In genomic region chr6:130932956-130933355, GRCh38 we compare ENCODE assay signal across 1 cellular context.
TF ChIP-seq lines count a peak whose summit lies in the region.

No MANE protein-coding gene starts in this region.

TF ChIP-seq in HepG2, 621 proteins besides CTCF, POLR2A, EP300 and RAD21 (continued from another document):
- 0 out of 2 replicates have a peak, but pooled peaks have one; percentile 1 for TF ChIP-seq ZFP36L1 (CRISPR knock-in tag; IDR thresholded peaks at IDR 0.05)
- TF ChIP-seq SP4 (CRISPR knock-in tag; IDR thresholded peaks at IDR 0.05), result no peak
- no peak for TF ChIP-seq SIN3A (IDR thresholded peaks at IDR 0.05; ENCODE audit: borderline replicate concordance, low read depth, low read length)
- no peak for TF ChIP-seq ZBTB44 (CRISPR knock-in tag; IDR thresholded peaks at IDR 0.05)
- TF ChIP-seq RBAK (CRISPR knock-in tag; IDR thresholded peaks at IDR 0.05), result 0 out of 2 replicates have a peak, but pooled peaks have one; percentile 23
- TF ChIP-seq GFI1 (CRISPR knock-in tag; IDR thresholded peaks at IDR 0.05; ENCODE audit: borderline replicate concordance), result no peak
- TF ChIP-seq, protein P1, sequence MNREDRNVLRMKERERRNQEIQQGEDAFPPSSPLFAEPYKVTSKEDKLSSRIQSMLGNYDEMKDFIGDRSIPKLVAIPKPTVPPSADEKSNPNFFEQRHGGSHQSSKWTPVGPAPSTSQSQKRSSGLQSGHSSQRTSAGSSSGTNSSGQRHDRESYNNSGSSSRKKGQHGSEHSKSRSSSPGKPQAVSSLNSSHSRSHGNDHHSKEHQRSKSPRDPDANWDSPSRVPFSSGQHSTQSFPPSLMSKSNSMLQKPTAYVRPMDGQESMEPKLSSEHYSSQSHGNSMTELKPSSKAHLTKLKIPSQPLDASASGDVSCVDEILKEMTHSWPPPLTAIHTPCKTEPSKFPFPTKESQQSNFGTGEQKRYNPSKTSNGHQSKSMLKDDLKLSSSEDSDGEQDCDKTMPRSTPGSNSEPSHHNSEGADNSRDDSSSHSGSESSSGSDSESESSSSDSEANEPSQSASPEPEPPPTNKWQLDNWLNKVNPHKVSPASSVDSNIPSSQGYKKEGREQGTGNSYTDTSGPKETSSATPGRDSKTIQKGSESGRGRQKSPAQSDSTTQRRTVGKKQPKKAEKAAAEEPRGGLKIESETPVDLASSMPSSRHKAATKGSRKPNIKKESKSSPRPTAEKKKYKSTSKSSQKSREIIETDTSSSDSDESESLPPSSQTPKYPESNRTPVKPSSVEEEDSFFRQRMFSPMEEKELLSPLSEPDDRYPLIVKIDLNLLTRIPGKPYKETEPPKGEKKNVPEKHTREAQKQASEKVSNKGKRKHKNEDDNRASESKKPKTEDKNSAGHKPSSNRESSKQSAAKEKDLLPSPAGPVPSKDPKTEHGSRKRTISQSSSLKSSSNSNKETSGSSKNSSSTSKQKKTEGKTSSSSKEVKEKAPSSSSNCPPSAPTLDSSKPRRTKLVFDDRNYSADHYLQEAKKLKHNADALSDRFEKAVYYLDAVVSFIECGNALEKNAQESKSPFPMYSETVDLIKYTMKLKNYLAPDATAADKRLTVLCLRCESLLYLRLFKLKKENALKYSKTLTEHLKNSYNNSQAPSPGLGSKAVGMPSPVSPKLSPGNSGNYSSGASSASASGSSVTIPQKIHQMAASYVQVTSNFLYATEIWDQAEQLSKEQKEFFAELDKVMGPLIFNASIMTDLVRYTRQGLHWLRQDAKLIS (CRISPR knock-in tag; IDR thresholded peaks at IDR 0.05), result no peak
- TF ChIP-seq ZNF7 (CRISPR knock-in tag; IDR thresholded peaks at IDR 0.05), result no peak
- no peak for TF ChIP-seq ZNF687 (CRISPR knock-in tag; IDR thresholded peaks at IDR 0.05)
- TF ChIP-seq ZSCAN25 (CRISPR knock-in tag; IDR thresholded peaks at IDR 0.05), result no peak
- no peak for TF ChIP-seq NFE2L2 (IDR thresholded peaks at IDR 0.05; ENCODE audit: low read length)
- no peak for TF ChIP-seq EZH2 (conservative IDR thresholded peaks at IDR 0.05; ENCODE audit: low read depth, low read length)
- TF ChIP-seq HHEX (CRISPR knock-in tag; IDR thresholded peaks at IDR 0.05), result 0 out of 2 replicates have a peak, but pooled peaks have one; percentile 14
- no peak for TF ChIP-seq RAD51 (IDR thresholded peaks at IDR 0.05; ENCODE audit: borderline replicate concordance)
- TF ChIP-seq MBD4 (IDR thresholded peaks at IDR 0.05; ENCODE audit: borderline replicate concordance, low read length), result no peak
- TF ChIP-seq PAX8 (CRISPR knock-in tag; IDR thresholded peaks at IDR 0.05; ENCODE audit: borderline replicate concordance), result no peak
- TF ChIP-seq, protein P2, sequence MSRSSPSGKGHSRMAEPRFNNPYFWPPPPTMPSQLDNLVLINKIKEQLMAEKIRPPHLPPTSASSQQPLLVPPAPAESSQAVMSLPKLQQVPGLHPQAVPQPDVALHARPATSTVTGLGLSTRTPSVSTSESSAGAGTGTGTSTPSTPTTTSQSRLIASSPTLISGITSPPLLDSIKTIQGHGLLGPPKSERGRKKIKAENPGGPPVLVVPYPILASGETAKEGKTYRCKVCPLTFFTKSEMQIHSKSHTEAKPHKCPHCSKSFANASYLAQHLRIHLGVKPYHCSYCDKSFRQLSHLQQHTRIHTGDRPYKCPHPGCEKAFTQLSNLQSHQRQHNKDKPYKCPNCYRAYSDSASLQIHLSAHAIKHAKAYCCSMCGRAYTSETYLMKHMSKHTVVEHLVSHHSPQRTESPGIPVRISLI (CRISPR knock-in tag; IDR thresholded peaks at IDR 0.05; ENCODE audit: borderline replicate concordance), result no peak
- TF ChIP-seq RFX5 (IDR thresholded peaks at IDR 0.05; ENCODE audit: low read depth, low read length), result no peak
- TF ChIP-seq, protein P3, sequence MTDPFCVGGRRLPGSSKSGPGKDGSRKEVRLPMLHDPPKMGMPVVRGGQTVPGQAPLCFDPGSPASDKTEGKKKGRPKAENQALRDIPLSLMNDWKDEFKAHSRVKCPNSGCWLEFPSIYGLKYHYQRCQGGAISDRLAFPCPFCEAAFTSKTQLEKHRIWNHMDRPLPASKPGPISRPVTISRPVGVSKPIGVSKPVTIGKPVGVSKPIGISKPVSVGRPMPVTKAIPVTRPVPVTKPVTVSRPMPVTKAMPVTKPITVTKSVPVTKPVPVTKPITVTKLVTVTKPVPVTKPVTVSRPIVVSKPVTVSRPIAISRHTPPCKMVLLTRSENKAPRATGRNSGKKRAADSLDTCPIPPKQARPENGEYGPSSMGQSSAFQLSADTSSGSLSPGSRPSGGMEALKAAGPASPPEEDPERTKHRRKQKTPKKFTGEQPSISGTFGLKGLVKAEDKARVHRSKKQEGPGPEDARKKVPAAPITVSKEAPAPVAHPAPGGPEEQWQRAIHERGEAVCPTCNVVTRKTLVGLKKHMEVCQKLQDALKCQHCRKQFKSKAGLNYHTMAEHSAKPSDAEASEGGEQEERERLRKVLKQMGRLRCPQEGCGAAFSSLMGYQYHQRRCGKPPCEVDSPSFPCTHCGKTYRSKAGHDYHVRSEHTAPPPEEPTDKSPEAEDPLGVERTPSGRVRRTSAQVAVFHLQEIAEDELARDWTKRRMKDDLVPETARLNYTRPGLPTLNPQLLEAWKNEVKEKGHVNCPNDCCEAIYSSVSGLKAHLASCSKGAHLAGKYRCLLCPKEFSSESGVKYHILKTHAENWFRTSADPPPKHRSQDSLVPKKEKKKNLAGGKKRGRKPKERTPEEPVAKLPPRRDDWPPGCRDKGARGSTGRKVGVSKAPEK (CRISPR knock-in tag; IDR thresholded peaks at IDR 0.05; ENCODE audit: borderline replicate concordance), result no peak
- no peak for TF ChIP-seq HMG20A (CRISPR knock-in tag; IDR thresholded peaks at IDR 0.05; ENCODE audit: borderline replicate concordance)
- TF ChIP-seq ZBTB1 (CRISPR knock-in tag; IDR thresholded peaks at IDR 0.05; ENCODE audit: borderline replicate concordance), result no peak
- TF ChIP-seq POGZ (CRISPR knock-in tag; IDR thresholded peaks at IDR 0.05), result no peak
- TF ChIP-seq ZBED4 (CRISPR knock-in tag; IDR thresholded peaks at IDR 0.05; ENCODE audit: borderline replicate concordance), result 0 out of 2 replicates have a peak, but pooled peaks have one; percentile 13
- no peak for TF ChIP-seq SMAD9 (CRISPR knock-in tag; IDR thresholded peaks at IDR 0.05)
- no peak for TF ChIP-seq ZNF549 (CRISPR knock-in tag; IDR thresholded peaks at IDR 0.05)
- no peak for TF ChIP-seq ZNF550 (CRISPR knock-in tag; IDR thresholded peaks at IDR 0.05; ENCODE audit: borderline replicate concordance)
- 0 out of 2 replicates have a peak, but pooled peaks have one; percentile 25 for TF ChIP-seq HMG20B (CRISPR knock-in tag; conservative IDR thresholded peaks at IDR 0.05)
- TF ChIP-seq ZNF354B (CRISPR knock-in tag; IDR thresholded peaks at IDR 0.05), result no peak
- no peak for TF ChIP-seq NONO (IDR thresholded peaks at IDR 0.05)
- TF ChIP-seq NONO (CRISPR knock-in tag; conservative IDR thresholded peaks at IDR 0.05), result no peak
